10 cellular contexts compared by ENCODE assay signal in the genomic region with DNA sequence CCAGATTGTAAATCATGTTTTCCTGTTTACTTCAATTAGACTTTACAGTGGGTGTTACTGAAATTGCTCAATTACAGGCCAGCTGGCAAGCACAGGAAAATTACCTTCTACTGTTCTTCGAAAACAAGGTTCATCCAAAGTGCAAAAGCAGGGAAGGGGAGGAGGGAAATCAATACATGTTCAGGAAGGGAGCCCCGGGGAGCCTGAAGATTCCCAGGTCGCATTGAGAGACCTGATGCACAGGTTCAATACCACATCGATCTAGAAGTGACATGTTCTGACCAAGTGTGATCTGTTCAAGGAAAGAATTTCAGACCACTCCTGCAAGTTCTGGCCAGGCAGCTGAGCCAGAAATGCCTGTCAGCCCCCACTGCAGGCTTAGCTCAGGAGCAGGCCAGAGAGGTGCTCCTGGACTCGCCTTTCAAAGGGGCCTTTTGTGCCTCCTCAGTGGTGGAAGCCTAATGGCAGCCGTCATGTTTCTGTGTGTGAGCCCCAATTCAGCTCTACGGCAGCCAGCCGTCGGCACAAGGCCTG. TPM values are rescaled to one million over a fixed set of nuclear protein-coding genes. Genes with fewer than 3 reads are reported as not detected.
DNase-seq lines count a peak whose midpoint lies in the region; ATAC-seq and TF ChIP-seq lines count a peak whose summit lies in the region.
"Had no signal": no experiment of that assay in that cellular context is flagged by ENCODE, and none has a peak within 500 bp of the region (broad histone marks: within the 10 kb centered on the region; RNA-seq: fewer than 3 reads in every experiment).

No MANE protein-coding gene starts in this region.

- no peak overlapping the region for H3K4me2 ChIP-seq in GM23338

- no peaks in the 10 kb centered on the region for H3K9me3 ChIP-seq in esophagus (ENCODE audit: control insufficient read depth in 2 of 2, insufficient read depth in 1 of 2, low read depth in 1 of 2, low read length in 1 of 2)
- H3K9me3 ChIP-seq in psoas muscle: no peaks in the 10 kb centered on the region

- ATAC-seq in GM23338: peak; percentile 55
- ATAC-seq in psoas muscle: no peak
- no peak for ATAC-seq in HG02884 (IDR thresholded peaks at IDR 0.05; ENCODE audit: unreplicated experiment)

- TF ChIP-seq CTCF in GM23338 (conservative IDR thresholded peaks at IDR 0.05; ENCODE audit: low read depth in 2 of 2) (no peak), psoas muscle (IDR thresholded peaks at IDR 0.05) (no peak)

- peaks cover 26% of the 10 kb centered on the region for H3K4me1 Mint-ChIP-seq in GM23338

- peaks cover 8% of the 10 kb centered on the region for H3K27me3 Mint-ChIP-seq in GM23338 (ENCODE audit: insufficient read depth, low read depth, poor library complexity)

- 24 to 37% methylated on average over 9 of the region's 9 CpGs for WGBS in esophagus, 2 donors
- 29 to 40% (median 31%) methylated on average over 9 of the region's 9 CpGs for WGBS in psoas muscle, 3 donors

- peak overlapping the region; percentile 16; the same call in 1 of the 2 replicates for H3K27ac Mint-ChIP-seq in GM23338

- H2AFZ ChIP-seq in GM23338: no peak overlapping the region

- H3K27me3 ChIP-seq in GM23338 (ENCODE audit: insufficient read depth) (no peaks in the 10 kb centered on the region), esophagus (ENCODE audit: control insufficient read depth in 1 of 2, insufficient read depth in 2 of 2, low read length in 2 of 2) (no peaks in the 10 kb centered on the region), psoas muscle (ENCODE audit: insufficient read depth in 3 of 3, low read length in 2 of 3) (no peaks in the 10 kb centered on the region)

- DNase-seq in GM23338 (ENCODE audit: low spot score) (no peak), NCI-H2171 treated with DMSO at 0.1 percent for 48 hours (lab: John Stamatoyannopoulos, UW) (peak; percentile 63), psoas muscle (peak in 1 of 2 donors; percentile 26), T1000 (lab: John Stamatoyannopoulos, UW) (no peak), cerebellar nuclear complex (lab: John Stamatoyannopoulos, UW) (no peak), NCI-H345 treated with DMSO at 0.1 percent for 48 hours (lab: John Stamatoyannopoulos, UW; ENCODE audit: unreplicated experiment) (no peak)
- DNase-seq: glutamatergic neuron; stimulated activated CD4-positive, alpha-beta T cell treated with anti-CD3 and anti-CD28 coated beads, Interleukin-2, amount 100 ng/mL, for 24 hours had no signal

- intact Hi-C loops in psoas muscle (cut with DNase I): no loop called here

- H3K79me2 ChIP-seq in GM23338 (replicated peaks; ENCODE audit: insufficient read depth): peaks cover 12% of the 10 kb centered on the region

- no peaks in the 10 kb centered on the region for H3K9me3 Mint-ChIP-seq in GM23338

- 0 out of 2 replicates have a peak, but pooled peaks cover 8% of the 10 kb centered on the region for H3K4me1 ChIP-seq in GM23338 (ENCODE audit: insufficient read depth)
- peaks cover 9 to 37% of the 10 kb centered on the region in 2 donors for H3K4me1 ChIP-seq in esophagus (ENCODE audit: control insufficient read depth in 2 of 2, insufficient read depth in 2 of 2, low read length in 1 of 2)
- H3K4me1 ChIP-seq in psoas muscle: peaks cover 81% of the 10 kb centered on the region

- H3K4me3 ChIP-seq in GM23338 (no peak overlapping the region), esophagus (ENCODE audit: low read depth in 1 of 2, low read length in 2 of 2) (no peak overlapping the region), psoas muscle (no peak overlapping the region)

- H4K20me1 ChIP-seq in GM23338 (replicated peaks; ENCODE audit: insufficient read depth): peaks cover 13% of the 10 kb centered on the region; the same call in 1 of the 2 replicates

- H3K36me3 Mint-ChIP-seq in GM23338 (ENCODE audit: low read depth): peaks cover 6% of the 10 kb centered on the region; the same call in 2 of the 3 replicates

- no peak overlapping the region for H3K4me3 Mint-ChIP-seq in GM23338

- H3K27ac ChIP-seq in GM23338 (ENCODE audit: low read depth) (no peak overlapping the region; the same call in 1 of the 2 replicates), esophagus (ENCODE audit: low read depth in 2 of 2, low read length in 1 of 2) (peak overlapping the region; percentile 35 to 75), psoas muscle (peak overlapping the region; percentile 41)

- H3F3A ChIP-seq in GM23338 (replicated peaks; ENCODE audit: low read depth): no peaks in the 10 kb centered on the region

- no peaks in the 10 kb centered on the region; the same call in 1 of the 2 replicates for H3K36me3 ChIP-seq in GM23338 (ENCODE audit: insufficient read depth)
- peaks cover 3 to 30% of the 10 kb centered on the region in 2 donors for H3K36me3 ChIP-seq in esophagus (ENCODE audit: control insufficient read depth in 2 of 2, insufficient read depth in 2 of 2, low read length in 1 of 2)
- H3K36me3 ChIP-seq in psoas muscle (ENCODE audit: insufficient read depth in 1 of 2, low read depth in 1 of 2): no peaks in the 10 kb centered on the region

- H3K9me2 ChIP-seq in GM23338 (ENCODE audit: insufficient read depth): no peaks in the 10 kb centered on the region

TF ChIP-seq in GM23338, 12 proteins besides CTCF, POLR2A, EP300 and RAD21 (continues in another document):
- no peak for TF ChIP-seq NANOG (IDR thresholded peaks at IDR 0.05; ENCODE audit: borderline replicate concordance)
- TF ChIP-seq POLR2AphosphoS5 (IDR thresholded peaks at IDR 0.05; ENCODE audit: low read depth): no peak
- TF ChIP-seq ZNF331 (CRISPR knock-in tag; IDR thresholded peaks at IDR 0.05; ENCODE audit: low read depth): no peak
- TF ChIP-seq EZH2phosphoT487 (IDR thresholded peaks at IDR 0.05; ENCODE audit: unreplicated experiment): no peak
- TF ChIP-seq, protein P1, sequence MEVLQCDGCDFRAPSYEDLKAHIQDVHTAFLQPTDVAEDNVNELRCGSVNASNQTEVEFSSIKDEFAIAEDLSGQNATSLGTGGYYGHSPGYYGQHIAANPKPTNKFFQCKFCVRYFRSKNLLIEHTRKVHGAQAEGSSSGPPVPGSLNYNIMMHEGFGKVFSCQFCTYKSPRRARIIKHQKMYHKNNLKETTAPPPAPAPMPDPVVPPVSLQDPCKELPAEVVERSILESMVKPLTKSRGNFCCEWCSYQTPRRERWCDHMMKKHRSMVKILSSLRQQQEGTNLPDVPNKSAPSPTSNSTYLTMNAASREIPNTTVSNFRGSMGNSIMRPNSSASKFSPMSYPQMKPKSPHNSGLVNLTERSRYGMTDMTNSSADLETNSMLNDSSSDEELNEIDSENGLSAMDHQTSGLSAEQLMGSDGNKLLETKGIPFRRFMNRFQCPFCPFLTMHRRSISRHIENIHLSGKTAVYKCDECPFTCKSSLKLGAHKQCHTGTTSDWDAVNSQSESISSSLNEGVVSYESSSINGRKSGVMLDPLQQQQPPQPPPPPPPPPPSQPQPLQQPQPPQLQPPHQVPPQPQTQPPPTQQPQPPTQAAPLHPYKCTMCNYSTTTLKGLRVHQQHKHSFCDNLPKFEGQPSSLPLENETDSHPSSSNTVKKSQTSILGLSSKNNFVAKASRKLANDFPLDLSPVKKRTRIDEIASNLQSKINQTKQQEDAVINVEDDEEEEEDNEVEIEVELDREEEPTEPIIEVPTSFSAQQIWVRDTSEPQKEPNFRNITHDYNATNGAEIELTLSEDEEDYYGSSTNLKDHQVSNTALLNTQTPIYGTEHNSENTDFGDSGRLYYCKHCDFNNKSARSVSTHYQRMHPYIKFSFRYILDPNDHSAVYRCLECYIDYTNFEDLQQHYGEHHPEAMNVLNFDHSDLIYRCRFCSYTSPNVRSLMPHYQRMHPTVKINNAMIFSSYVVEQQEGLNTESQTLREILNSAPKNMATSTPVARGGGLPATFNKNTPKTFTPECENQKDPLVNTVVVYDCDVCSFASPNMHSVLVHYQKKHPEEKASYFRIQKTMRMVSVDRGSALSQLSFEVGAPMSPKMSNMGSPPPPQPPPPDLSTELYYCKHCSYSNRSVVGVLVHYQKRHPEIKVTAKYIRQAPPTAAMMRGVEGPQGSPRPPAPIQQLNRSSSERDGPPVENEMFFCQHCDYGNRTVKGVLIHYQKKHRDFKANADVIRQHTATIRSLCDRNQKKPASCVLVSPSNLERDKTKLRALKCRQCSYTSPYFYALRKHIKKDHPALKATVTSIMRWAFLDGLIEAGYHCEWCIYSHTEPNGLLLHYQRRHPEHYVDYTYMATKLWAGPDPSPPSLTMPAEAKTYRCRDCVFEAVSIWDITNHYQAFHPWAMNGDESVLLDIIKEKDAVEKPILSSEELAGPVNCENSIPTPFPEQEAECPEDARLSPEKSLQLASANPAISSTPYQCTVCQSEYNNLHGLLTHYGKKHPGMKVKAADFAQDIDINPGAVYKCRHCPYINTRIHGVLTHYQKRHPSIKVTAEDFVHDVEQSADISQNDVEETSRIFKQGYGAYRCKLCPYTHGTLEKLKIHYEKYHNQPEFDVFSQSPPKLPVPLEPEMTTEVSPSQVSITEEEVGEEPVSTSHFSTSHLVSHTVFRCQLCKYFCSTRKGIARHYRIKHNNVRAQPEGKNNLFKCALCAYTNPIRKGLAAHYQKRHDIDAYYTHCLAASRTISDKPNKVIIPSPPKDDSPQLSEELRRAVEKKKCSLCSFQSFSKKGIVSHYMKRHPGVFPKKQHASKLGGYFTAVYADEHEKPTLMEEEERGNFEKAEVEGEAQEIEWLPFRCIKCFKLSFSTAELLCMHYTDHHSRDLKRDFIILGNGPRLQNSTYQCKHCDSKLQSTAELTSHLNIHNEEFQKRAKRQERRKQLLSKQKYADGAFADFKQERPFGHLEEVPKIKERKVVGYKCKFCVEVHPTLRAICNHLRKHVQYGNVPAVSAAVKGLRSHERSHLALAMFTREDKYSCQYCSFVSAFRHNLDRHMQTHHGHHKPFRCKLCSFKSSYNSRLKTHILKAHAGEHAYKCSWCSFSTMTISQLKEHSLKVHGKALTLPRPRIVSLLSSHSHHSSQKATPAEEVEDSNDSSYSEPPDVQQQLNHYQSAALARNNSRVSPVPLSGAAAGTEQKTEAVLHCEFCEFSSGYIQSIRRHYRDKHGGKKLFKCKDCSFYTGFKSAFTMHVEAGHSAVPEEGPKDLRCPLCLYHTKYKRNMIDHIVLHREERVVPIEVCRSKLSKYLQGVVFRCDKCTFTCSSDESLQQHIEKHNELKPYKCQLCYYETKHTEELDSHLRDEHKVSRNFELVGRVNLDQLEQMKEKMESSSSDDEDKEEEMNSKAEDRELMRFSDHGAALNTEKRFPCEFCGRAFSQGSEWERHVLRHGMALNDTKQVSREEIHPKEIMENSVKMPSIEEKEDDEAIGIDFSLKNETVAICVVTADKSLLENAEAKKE (CRISPR knock-in tag; IDR thresholded peaks at IDR 0.05): no peak
- TF ChIP-seq STAT1 (IDR thresholded peaks at IDR 0.05; ENCODE audit: unreplicated experiment): no peak
- no peak for TF ChIP-seq JUNB (IDR thresholded peaks at IDR 0.05; ENCODE audit: unreplicated experiment)

RNA-seq across cellular contexts. Expression of a gene that starts 35.9 kb away (rescaled TPM):
- total RNA-seq in GM23338 (2014; rRNA removed; shearing (Covaris generic)): 14.5 and 20.3 TPM in 2 replicates
- 3.0 and 3.5 TPM in 2 replicates for polyA plus RNA-seq in GM23338 (2016; fragmentation: Nextera tagmentation; extraction: Ambion mirVana)
- 10 to 100 TPM in 1 of 2 donors, 1 to 10 TPM in 1; 9.0 to 16.8 TPM for polyA plus RNA-seq in esophagus
- 100 to 1,000 TPM in 1 of 4 donors, 10 to 100 TPM in 3; 31.0 to 142 (median 43.1) TPM for total RNA-seq in psoas muscle
- polyA plus RNA-seq in psoas muscle: 100 to 1,000 TPM in 1 of 3 donors, 10 to 100 TPM in 2; 34.9 to 178 (median 55.8) TPM
